Comparison of ENCODE assay signal across 10 cellular contexts in the genomic region with DNA sequence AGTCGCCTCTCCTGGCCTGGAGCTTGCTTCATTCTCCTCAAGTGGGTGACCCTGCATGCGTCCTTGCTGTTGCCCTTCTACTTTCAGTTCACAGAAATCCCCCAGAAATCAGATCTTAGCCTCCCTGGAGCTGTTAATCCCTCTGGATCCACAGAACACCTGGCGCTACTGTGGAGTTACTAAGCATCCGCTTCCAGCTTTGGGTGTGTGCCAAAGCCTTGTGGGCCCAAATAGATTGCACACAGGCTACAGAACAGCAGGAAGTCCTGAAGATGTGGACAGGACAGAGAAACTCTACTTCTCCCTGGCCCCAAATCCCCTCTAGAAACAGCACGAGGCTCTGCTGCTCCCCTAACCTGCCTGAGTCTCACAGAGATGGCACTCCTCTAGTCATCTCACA. TPM values are rescaled to one million over a fixed set of nuclear protein-coding genes. Genes with fewer than 3 reads are reported as not detected.
DNase-seq lines count a peak whose midpoint lies in the region; ATAC-seq and TF ChIP-seq lines count a peak whose summit lies in the region.
"Had no signal": no experiment of that assay in that cellular context is flagged by ENCODE, and none has a peak within 500 bp of the region (broad histone marks: within the 10 kb centered on the region; RNA-seq: fewer than 3 reads in every experiment).

No MANE protein-coding gene starts in this region.

- H3K36me3 ChIP-seq in heart left ventricle: peaks cover 0 to 96% (median 31%) of the 10 kb centered on the region in 9 donors
- peaks cover 51 to 53% of the 10 kb centered on the region in 2 donors for H3K36me3 ChIP-seq in stomach smooth muscle (ENCODE audit: control insufficient read depth in 2 of 2, insufficient read depth in 2 of 2, low read length in 2 of 2)
- no peaks in the 10 kb centered on the region for H3K36me3 ChIP-seq in H7 (replicated peaks; ENCODE audit: control insufficient read depth, insufficient read depth, low read length)

- H3K4me1 ChIP-seq in heart left ventricle (peaks cover 4 to 82% (median 36%) of the 10 kb centered on the region in 12 donors), stomach smooth muscle (ENCODE audit: control insufficient read depth, insufficient read depth, low read length) (peaks cover 29% of the 10 kb centered on the region)
- H3K4me1 ChIP-seq: testis had no signal

- peak overlapping the region in 1 of 2 donors; percentile 13 for H3K9ac ChIP-seq in stomach smooth muscle (ENCODE audit: low read length in 2 of 2)

- ATAC-seq in heart left ventricle: peak; percentile 48 to 83 (median 54)
- no peak for ATAC-seq in GM21515 (IDR thresholded peaks at IDR 0.05; ENCODE audit: unreplicated experiment)
- ATAC-seq: activated CD8-positive, alpha-beta T cell treated with anti-CD3 and anti-CD28 coated beads, Interleukin-2, amount 10 ng/mL, durations not matched to agents 7 days and 5 days had no signal

- H3K27ac ChIP-seq in heart left ventricle (peak overlapping the region in 10 of 12 donors; percentile 9 to 89 (median 68)), stomach smooth muscle (ENCODE audit: low read length) (peak overlapping the region; percentile 49)
- H3K27ac ChIP-seq: testis had no signal

- H3K4me3 ChIP-seq in heart left ventricle (no peak overlapping the region), stomach smooth muscle (ENCODE audit: low read length in 2 of 2) (no peak overlapping the region), H7 (ENCODE audit: insufficient read depth, low read depth, low read length) (no peak overlapping the region)
- H3K4me3 ChIP-seq: testis had no signal

- H3K27me3 ChIP-seq in heart left ventricle (no peaks in the 10 kb centered on the region), stomach smooth muscle (ENCODE audit: control insufficient read depth in 1 of 2, insufficient read depth in 2 of 2, low read length in 2 of 2) (no peaks in the 10 kb centered on the region), H7 (ENCODE audit: control insufficient read depth, insufficient read depth, low read length) (no peaks in the 10 kb centered on the region)
- H3K27me3 ChIP-seq: testis had no signal

- peak; percentile 61 for DNase-seq in LHCN-M2 (ENCODE audit: low read depth)
- DNase-seq in SHP77 (lab: John Stamatoyannopoulos, UW): peak; percentile 79 to 92
- peak in 4 of 5 donors; percentile 69 to 74 (median 74) for DNase-seq in heart left ventricle
- DNase-seq in cerebellar cortex (ENCODE audit: low spot score): no peak
- no peak for DNase-seq in T-helper 2 cell
- no peak for DNase-seq in H7
- DNase-seq: activated CD8-positive, alpha-beta T cell treated with anti-CD3 and anti-CD28 coated beads, Interleukin-2, amount 10 ng/mL, durations not matched to agents 7 days and 5 days; testis had no signal

- H3K9me3 ChIP-seq in heart left ventricle (no peaks in the 10 kb centered on the region), stomach smooth muscle (ENCODE audit: control insufficient read depth in 2 of 2, low read length in 2 of 2) (no peaks in the 10 kb centered on the region)
- H3K9me3 ChIP-seq: testis had no signal

- WGBS in heart left ventricle, 4 donors: 21 to 28% (median 24%) methylated on average over 5 of the region's 5 CpGs

- TF ChIP-seq CTCF in heart left ventricle (IDR thresholded peaks at IDR 0.05): peak in 1 of 12 donors; percentile 8

- intact Hi-C loops in heart left ventricle (cut with DNase I): loop anchor here in 1 of 10 donors (5.0 kb wide), 1 partner anchor 35 kb away; the partner anchor contains the start of gene PDLIM1

- TF ChIP-seq POLR2A in heart left ventricle (IDR thresholded peaks at IDR 0.05): no peak

RNA-seq across cellular contexts. Expression of gene PDLIM1, which starts 36.6 kb away (rescaled TPM):
- total RNA-seq in LHCN-M2 (2014; rRNA removed) (5.1 and 6.3 TPM in 2 replicates), heart left ventricle (100 to 1,000 TPM; 225 to 434 (median 349) TPM)
- polyA plus RNA-seq in LHCN-M2 (2012): 167 TPM
- 100 to 1,000 TPM; 253 to 308 TPM for polyA plus RNA-seq in heart left ventricle
- 31.3 and 32.4 TPM in 2 replicates for total RNA-seq in H7 (2014; rRNA removed; shearing (Covaris generic))

Comparison
In these comparisons a context has a peak if more than half of its experiments do, and no peak if none do; other contexts are left out.
1. DNase-seq: peak in LHCN-M2 (single experiment), SHP77 (2 of 2) and heart left ventricle (4 of 5); none in cerebellar cortex (single experiment), T-helper 2 cell (0 of 5) and H7 (single experiment).